23 cellular contexts compared by ENCODE assay signal in the genomic region with DNA sequence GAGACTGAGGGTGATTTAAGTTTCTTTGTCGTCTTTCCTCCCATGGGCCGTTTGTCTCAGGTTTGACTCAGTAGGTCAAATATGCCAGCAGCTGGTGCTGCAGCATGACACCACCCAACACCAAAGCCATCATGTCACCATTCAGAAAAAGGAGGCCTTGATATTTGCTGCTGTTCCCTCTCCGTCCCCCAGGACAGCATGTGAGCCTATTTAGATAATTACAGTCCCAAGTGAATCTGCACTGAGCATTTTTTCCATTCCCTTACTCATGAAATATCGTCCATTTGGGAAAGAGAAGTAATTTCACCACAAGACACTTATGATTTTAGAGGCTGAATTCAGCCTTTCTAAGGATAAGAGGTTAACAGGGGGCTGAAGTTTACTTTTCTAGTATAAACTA.
"Had no signal": no experiment of that assay in that cellular context is flagged by ENCODE, and none has a peak within 500 bp of the region (broad histone marks: within the 10 kb centered on the region; RNA-seq: fewer than 3 reads in every experiment).

No MANE protein-coding gene starts in this region.

- H3K36me3 Mint-ChIP-seq: brain, immature natural killer cell, type B pancreatic cell had no signal

- H3K27ac ChIP-seq: colonic mucosa, epithelial cell of prostate, gastrocnemius medialis, suprapubic skin had no signal

- DNase-seq: activated CD8-positive, alpha-beta T cell treated with anti-CD3 and anti-CD28 coated beads for 36 hours; activated naive CD4-positive, alpha-beta T cell; activated naive CD8-positive, alpha-beta T cell treated with anti-CD3 and anti-CD28 coated beads, Interleukin-2, amount 10 ng/mL, durations not matched to agents 7 days and 5 days; activated T-cell treated with anti-CD3 and anti-CD28 coated beads, Interleukin-2, amount 50 U/mL, for 1 hour; central memory CD4-positive, alpha-beta T cell; colonic mucosa; gastrocnemius medialis; immature natural killer cell; midbrain; occipital lobe; retina; stimulated activated CD4-positive, alpha-beta T cell treated with anti-CD3 and anti-CD28 coated beads, Interleukin-2, amount 100 ng/mL, for 48 hours; stimulated activated naive CD8-positive, alpha-beta T cell treated with anti-CD3 and anti-CD28 coated beads, Interleukin-15, amount 100 ng/mL, for 72 hours; T-helper 1 cell; T-helper 9 cell had no signal

- H3K4me3 Mint-ChIP-seq: activated CD4-positive, alpha-beta T cell treated with anti-CD3 and anti-CD28 coated beads, Interleukin-2, amount 10 ng/mL, durations not matched to agents 24 days and 14 days; activated CD8-positive, alpha-beta T cell treated with anti-CD3 and anti-CD28 coated beads for 36 hours; activated naive CD8-positive, alpha-beta T cell treated with anti-CD3 and anti-CD28 coated beads, Interleukin-2, amount 10 ng/mL, durations not matched to agents 7 days and 5 days; activated T-helper 17 cell treated with anti-CD3 and anti-CD28 coated beads, Interleukin-2, amount 50 U/mL, for 72 hours; brain; endodermal cell; immature natural killer cell; stimulated activated naive CD8-positive, alpha-beta T cell treated with anti-CD3 and anti-CD28 coated beads, Interleukin-15, amount 100 ng/mL, for 72 hours; type B pancreatic cell had no signal

- H3K4me3 ChIP-seq: colonic mucosa, gastrocnemius medialis, lung, suprapubic skin had no signal

- ATAC-seq: activated CD8-positive, alpha-beta T cell treated with anti-CD3 and anti-CD28 coated beads for 36 hours; activated T-helper 17 cell treated with anti-CD3 and anti-CD28 coated beads, Interleukin-2, amount 50 U/mL, for 72 hours; gastrocnemius medialis; stimulated activated naive CD8-positive, alpha-beta T cell treated with anti-CD3 and anti-CD28 coated beads, Interleukin-15, amount 100 ng/mL, for 72 hours had no signal

- H3K4me1 Mint-ChIP-seq: brain, immature natural killer cell had no signal

- H3K9me3 Mint-ChIP-seq: activated CD4-positive, alpha-beta T cell treated with anti-CD3 and anti-CD28 coated beads, Interleukin-2, amount 10 ng/mL, durations not matched to agents 24 days and 14 days; activated CD8-positive, alpha-beta T cell treated with anti-CD3 and anti-CD28 coated beads for 36 hours; activated naive CD8-positive, alpha-beta T cell treated with anti-CD3 and anti-CD28 coated beads, Interleukin-2, amount 10 ng/mL, durations not matched to agents 7 days and 5 days; activated T-helper 17 cell treated with anti-CD3 and anti-CD28 coated beads, Interleukin-2, amount 50 U/mL, for 72 hours; brain; endodermal cell; immature natural killer cell; stimulated activated naive CD8-positive, alpha-beta T cell treated with anti-CD3 and anti-CD28 coated beads, Interleukin-15, amount 100 ng/mL, for 72 hours; type B pancreatic cell had no signal

- H3K27me3 ChIP-seq: colonic mucosa, gastrocnemius medialis, suprapubic skin had no signal

- H3K9me3 ChIP-seq: colonic mucosa, gastrocnemius medialis, suprapubic skin had no signal

- H3K27ac Mint-ChIP-seq: activated CD4-positive, alpha-beta T cell treated with anti-CD3 and anti-CD28 coated beads, Interleukin-2, amount 10 ng/mL, durations not matched to agents 24 days and 14 days; activated CD8-positive, alpha-beta T cell treated with anti-CD3 and anti-CD28 coated beads for 36 hours; activated naive CD8-positive, alpha-beta T cell treated with anti-CD3 and anti-CD28 coated beads, Interleukin-2, amount 10 ng/mL, durations not matched to agents 7 days and 5 days; activated T-helper 17 cell treated with anti-CD3 and anti-CD28 coated beads, Interleukin-2, amount 50 U/mL, for 72 hours; endodermal cell; immature natural killer cell; stimulated activated naive CD8-positive, alpha-beta T cell treated with anti-CD3 and anti-CD28 coated beads, Interleukin-15, amount 100 ng/mL, for 72 hours; type B pancreatic cell had no signal

- H3K27me3 Mint-ChIP-seq: activated CD8-positive, alpha-beta T cell treated with anti-CD3 and anti-CD28 coated beads for 36 hours; activated naive CD8-positive, alpha-beta T cell treated with anti-CD3 and anti-CD28 coated beads, Interleukin-2, amount 10 ng/mL, durations not matched to agents 7 days and 5 days; activated T-helper 17 cell treated with anti-CD3 and anti-CD28 coated beads, Interleukin-2, amount 50 U/mL, for 72 hours; stimulated activated naive CD8-positive, alpha-beta T cell treated with anti-CD3 and anti-CD28 coated beads, Interleukin-15, amount 100 ng/mL, for 72 hours; type B pancreatic cell had no signal

- H3K4me1 ChIP-seq: colonic mucosa, gastrocnemius medialis, suprapubic skin had no signal

- H3K36me3 ChIP-seq: colonic mucosa, gastrocnemius medialis, suprapubic skin had no signal
